2 cellular contexts compared by ENCODE assay signal in genomic region chr17:1590031-1590746, GRCh38.
TF ChIP-seq lines count a peak whose summit lies in the region.

No MANE protein-coding gene starts in this region.

TF ChIP-seq in HCT116, 20 proteins besides CTCF, POLR2A, EP300 and RAD21:
- TF ChIP-seq JUND (IDR thresholded peaks at IDR 0.05) (peak; percentile 98), SIN3A (IDR thresholded peaks at IDR 0.05; ENCODE audit: low read depth) (peak; percentile 83), EGR1 (IDR thresholded peaks at IDR 0.05; ENCODE audit: low read depth) (no peak), YY1 (IDR thresholded peaks at IDR 0.05; ENCODE audit: extremely low read depth, insufficient replicate concordance, low read depth, low read length) (no peak), SP1 (IDR thresholded peaks at IDR 0.05; ENCODE audit: low read depth) (peak; percentile 92), CBX3 (IDR thresholded peaks at IDR 0.05; ENCODE audit: low read depth) (peak; percentile 88), POLR2AphosphoS5 (IDR thresholded peaks at IDR 0.05; ENCODE audit: low read depth, low read length) (peak; percentile 62), ZBTB33 (IDR thresholded peaks at IDR 0.05; ENCODE audit: extremely low read depth, insufficient replicate concordance, low read length) (peak; percentile 66), SRF (IDR thresholded peaks at IDR 0.05; ENCODE audit: low read depth) (peak; percentile 89), MAX (IDR thresholded peaks at IDR 0.05) (peak; percentile 65; the same call in 1 of the 2 replicates), CEBPB (IDR thresholded peaks at IDR 0.05; ENCODE audit: low read depth) (peak; percentile 71; the same call in 1 of the 2 replicates), FOSL1 (IDR thresholded peaks at IDR 0.05; ENCODE audit: low read depth) (peak; percentile 100), TCF7L2 (IDR thresholded peaks at IDR 0.05; ENCODE audit: borderline replicate concordance, extremely low read depth, insufficient read depth, insufficient read length) (peak; percentile 57), ELF1 (IDR thresholded peaks at IDR 0.05; ENCODE audit: borderline replicate concordance, low read depth) (no peak)
TF ChIP-seq in HCT116: peak in this region for 11.

TF ChIP-seq in WTC11, 78 proteins besides CTCF, POLR2A, EP300 and RAD21:
- TF ChIP-seq GABPB1 (CRISPR knock-in tag; IDR thresholded peaks at IDR 0.05): peak; percentile 83
- no peak for TF ChIP-seq ZNF425 (CRISPR knock-in tag; conservative IDR thresholded peaks at IDR 0.05)
